In the genomic region with DNA sequence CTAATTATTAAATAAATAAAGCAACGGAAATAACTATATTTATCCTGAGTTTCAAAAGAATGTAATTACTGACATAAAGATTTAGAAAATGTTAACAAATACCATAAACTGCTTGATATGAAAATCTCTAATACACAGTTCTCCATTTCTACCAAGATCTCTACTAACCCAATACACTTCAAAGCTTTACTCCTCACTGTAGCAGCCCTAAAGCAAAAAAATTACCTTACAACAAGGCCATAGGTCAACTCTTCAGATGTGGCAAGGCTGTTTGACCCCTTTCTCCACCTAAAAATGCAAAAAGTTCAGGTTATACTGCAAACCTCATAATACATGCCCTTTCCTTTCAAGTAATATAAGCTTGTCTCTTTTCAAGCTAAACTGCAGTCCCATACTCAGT, we compare ENCODE assay signal across 33 cellular contexts.
DNase-seq lines count a peak whose midpoint lies in the region; ATAC-seq, FAIRE-seq and TF ChIP-seq lines count a peak whose summit lies in the region.
"Had no signal": no experiment of that assay in that cellular context is flagged by ENCODE, and none has a peak within 500 bp of the region (broad histone marks: within the 10 kb centered on the region; RNA-seq: fewer than 3 reads in every experiment).

No MANE protein-coding gene starts in this region.

- H3F3A ChIP-seq in OCI-LY1 (ENCODE audit: insufficient read depth, low read length) = no peaks in the 10 kb centered on the region

- H3K9me2 ChIP-seq in OCI-LY1 (ENCODE audit: low read depth, low read length) = no peaks in the 10 kb centered on the region

- H3K27ac Mint-ChIP-seq in stimulated activated naive CD8-positive, alpha-beta T cell treated with anti-CD3 and anti-CD28 coated beads, Interleukin-15, Interleukin-2, amounts not matched to agents 100 ng/mL and 50 ng/mL, for 24 hours = peak overlapping the region; percentile 95
- H3K27ac Mint-ChIP-seq: activated CD8-positive, alpha-beta memory T cell treated with anti-CD3 and anti-CD28 coated beads, Interleukin-2, amount 10 ng/mL, durations not matched to agents 7 days and 5 days; CD14-positive monocyte; dendritic cell treated with granulocyte-macrophage colony-stimulating factor and Interleukin-4, amounts not matched to agents 40 ng/mL and 50 ng/mL, for 4 days; endodermal cell; immature natural killer cell; type B pancreatic cell had no signal

- intact Hi-C loops in endothelial cell of umbilical vein (cut with micrococcal nuclease) = no loop called here

- H3K36me3 Mint-ChIP-seq in stimulated activated naive CD8-positive, alpha-beta T cell treated with anti-CD3 and anti-CD28 coated beads, Interleukin-15, Interleukin-2, amounts not matched to agents 100 ng/mL and 50 ng/mL, for 24 hours (ENCODE audit: low read depth) = peaks cover 10% of the 10 kb centered on the region
- H3K36me3 Mint-ChIP-seq: activated CD8-positive, alpha-beta memory T cell treated with anti-CD3 and anti-CD28 coated beads, Interleukin-2, amount 10 ng/mL, durations not matched to agents 7 days and 5 days; CD14-positive monocyte; immature natural killer cell; type B pancreatic cell had no signal

- FAIRE-seq in endothelial cell of umbilical vein (lab: Jason Lieb, UNC) = no peak
- FAIRE-seq: D721Med, TTC549 had no signal

- no peak for DNase-seq in stimulated activated naive CD8-positive, alpha-beta T cell treated with anti-CD3 and anti-CD28 coated beads, Interleukin-15, Interleukin-2, amounts not matched to agents 100 U/mL and 50 U/mL, for 24 hours
- DNase-seq in endothelial cell of umbilical vein (ENCODE audit: low read depth, low spot score) (no peak), NCI-H526 (lab: John Stamatoyannopoulos, UW) (no peak), caudate nucleus (lab: John Stamatoyannopoulos, UW) (no peak)
- DNase-seq: activated CD4-positive, alpha-beta T cell treated with anti-CD3 and anti-CD28 coated beads for 1 hour; activated CD8-positive, alpha-beta memory T cell treated with anti-CD3 and anti-CD28 coated beads, Interleukin-2, amount 10 ng/mL, durations not matched to agents 7 days and 5 days; activated naive CD4-positive, alpha-beta T cell treated with anti-CD3 and anti-CD28 coated beads, Interleukin-2, amount 50 U/mL, for 16 hours; endodermal cell; H7; hypothalamus; immature natural killer cell; KBM-7; mesendoderm; MG63; NCI-H2081 treated with DMSO at 0.1 percent for 48 hours; NCI-H226; RPMI8226; stimulated activated CD4-positive, alpha-beta T cell treated with anti-CD3 and anti-CD28 coated beads, Interleukin-1b, Interleukin-23, amount 100 ng/mL, for 48 hours; stimulated activated CD8-positive, alpha-beta memory T cell treated with anti-CD3 and anti-CD28 coated beads, Interleukin-4, amount 100 ng/mL, for 48 hours had no signal

- no peak for TF ChIP-seq POLR2A in endothelial cell of umbilical vein (IDR thresholded peaks at IDR 0.05; ENCODE audit: low read depth, low read length)

- H3K79me2 ChIP-seq in OCI-LY1 (ENCODE audit: insufficient read depth, low read length) (no peaks in the 10 kb centered on the region), endothelial cell of umbilical vein (ENCODE audit: control insufficient read depth, insufficient read depth, low read length) (no peaks in the 10 kb centered on the region)

- no peaks in the 10 kb centered on the region for H4K20me1 ChIP-seq in OCI-LY1 (ENCODE audit: insufficient read depth, low read length)
- no peaks in the 10 kb centered on the region for H4K20me1 ChIP-seq in endothelial cell of umbilical vein (replicated peaks; ENCODE audit: control insufficient read depth, extremely low read depth, insufficient read depth, low read length)

- H3K27me3 ChIP-seq in OCI-LY1 (ENCODE audit: insufficient read depth, low read length) (no peaks in the 10 kb centered on the region), endothelial cell of umbilical vein (ENCODE audit: control insufficient read depth in 2 of 2, insufficient read depth in 2 of 2, low read length in 2 of 2) (no peaks in the 10 kb centered on the region)
- H3K27me3 ChIP-seq: esophagus muscularis mucosa, gastroesophageal sphincter, MG63, right atrium auricular region, SJSA1 had no signal

- no peaks in the 10 kb centered on the region for H3K27me3 Mint-ChIP-seq in stimulated activated naive CD8-positive, alpha-beta T cell treated with anti-CD3 and anti-CD28 coated beads, Interleukin-15, Interleukin-2, amounts not matched to agents 100 ng/mL and 50 ng/mL, for 24 hours
- H3K27me3 Mint-ChIP-seq: central memory CD8-positive, alpha-beta T cell; dendritic cell treated with granulocyte-macrophage colony-stimulating factor and Interleukin-4, amounts not matched to agents 40 ng/mL and 50 ng/mL, for 4 days; type B pancreatic cell had no signal

- H2AFZ ChIP-seq in OCI-LY1 (ENCODE audit: low read length) = no peak overlapping the region
- H2AFZ ChIP-seq in endothelial cell of umbilical vein (ENCODE audit: low read depth, low read length) = peak overlapping the region; percentile 56

- H3K27ac ChIP-seq in OCI-LY1 (ENCODE audit: low read depth, low read length, poor library complexity, severe bottlenecking) (peak overlapping the region; percentile 34), endothelial cell of umbilical vein (ENCODE audit: insufficient read depth, low read depth, low read length) (no peak overlapping the region), caudate nucleus (ENCODE audit: low read depth, low read length) (no peak overlapping the region)
- H3K27ac ChIP-seq: right atrium auricular region, SJSA1 had no signal

- H3K9me3 Mint-ChIP-seq in stimulated activated naive CD8-positive, alpha-beta T cell treated with anti-CD3 and anti-CD28 coated beads, Interleukin-15, Interleukin-2, amounts not matched to agents 100 ng/mL and 50 ng/mL, for 24 hours = no peaks in the 10 kb centered on the region
- H3K9me3 Mint-ChIP-seq: central memory CD8-positive, alpha-beta T cell; dendritic cell treated with granulocyte-macrophage colony-stimulating factor and Interleukin-4, amounts not matched to agents 40 ng/mL and 50 ng/mL, for 4 days; endodermal cell; immature natural killer cell; type B pancreatic cell had no signal

- TF ChIP-seq CTCF in OCI-LY1 (IDR thresholded peaks at IDR 0.05; ENCODE audit: low read length) (no peak), endothelial cell of umbilical vein (IDR thresholded peaks at IDR 0.05; ENCODE audit: extremely low read depth in 1 of 2, insufficient read depth in 1 of 2, low read depth in 1 of 2, low read length in 2 of 2) (no peak)

- POLR2A ChIA-PET in endothelial cell of umbilical vein (lab: Charles Lee) = interaction anchor here (0.6 kb wide), 1 partner anchor 96 kb away, joined by 5 read pairs; no protein-coding TSS in a partner anchor

- H3K9ac ChIP-seq in OCI-LY1 (ENCODE audit: low read length) = no peak overlapping the region
- H3K9ac ChIP-seq in endothelial cell of umbilical vein (replicated peaks; ENCODE audit: extremely low read depth, insufficient read depth, low read length) = no peak overlapping the region

- 0 out of 2 replicates have a peak, but pooled peaks cover 2% of the 10 kb centered on the region for H3K9me3 ChIP-seq in OCI-LY1 (ENCODE audit: low read length)
- no peaks in the 10 kb centered on the region for H3K9me3 ChIP-seq in endothelial cell of umbilical vein (replicated peaks; ENCODE audit: control insufficient read depth, insufficient read depth, low read length)
- H3K9me3 ChIP-seq: SJSA1 had no signal

- H3K36me3 ChIP-seq in OCI-LY1 (ENCODE audit: insufficient read depth, low read length) (no peaks in the 10 kb centered on the region), endothelial cell of umbilical vein (ENCODE audit: control insufficient read depth in 2 of 2, extremely low read depth in 1 of 2, insufficient read depth in 2 of 2, low read length in 2 of 2) (no peaks in the 10 kb centered on the region)
- H3K36me3 ChIP-seq: esophagus muscularis mucosa, gastroesophageal sphincter, MG63, right atrium auricular region, SJSA1 had no signal

- no peak overlapping the region; the same call in 1 of the 2 replicates for H3K4me2 ChIP-seq in OCI-LY1 (ENCODE audit: low read length)
- no peak overlapping the region for H3K4me2 ChIP-seq in endothelial cell of umbilical vein (ENCODE audit: insufficient read depth, low read length)
- H3K4me2 ChIP-seq: smooth muscle cell had no signal

- H3K4me3 Mint-ChIP-seq in stimulated activated naive CD8-positive, alpha-beta T cell treated with anti-CD3 and anti-CD28 coated beads, Interleukin-15, Interleukin-2, amounts not matched to agents 100 ng/mL and 50 ng/mL, for 24 hours = peak overlapping the region; percentile 48
- H3K4me3 Mint-ChIP-seq: activated CD8-positive, alpha-beta memory T cell treated with anti-CD3 and anti-CD28 coated beads, Interleukin-2, amount 10 ng/mL, durations not matched to agents 7 days and 5 days; CD14-positive monocyte; central memory CD8-positive, alpha-beta T cell; dendritic cell treated with granulocyte-macrophage colony-stimulating factor and Interleukin-4, amounts not matched to agents 40 ng/mL and 50 ng/mL, for 4 days; endodermal cell; immature natural killer cell; type B pancreatic cell had no signal

- H3K9me1 ChIP-seq in endothelial cell of umbilical vein (replicated peaks; ENCODE audit: control insufficient read depth, extremely low read depth, insufficient read depth, low read length) = no peaks in the 10 kb centered on the region

- dilution Hi-C loops in endothelial cell of umbilical vein (cut with MboI; ENCODE audit: extremely low pct_ligation_motif_present, low sequenced_read_pairs) = no loop called here

- ATAC-seq in stimulated activated naive CD8-positive, alpha-beta T cell treated with anti-CD3 and anti-CD28 coated beads, Interleukin-15, Interleukin-2, amounts not matched to agents 100 U/mL and 50 U/mL, for 24 hours = no peak
- ATAC-seq in HG02759 (IDR thresholded peaks at IDR 0.05; ENCODE audit: unreplicated experiment) = no peak
- ATAC-seq: gastroesophageal sphincter had no signal

- H3K4me3 ChIP-seq in OCI-LY1 (ENCODE audit: low read depth, low read length, poor library complexity, severe bottlenecking) (no peak overlapping the region), endothelial cell of umbilical vein (replicated peaks in 1 of 3; ENCODE audit: insufficient read depth in 1 of 3, low read depth in 1 of 3, low read length in 3 of 3) (no peak overlapping the region)
- H3K4me3 ChIP-seq: esophagus muscularis mucosa, gastroesophageal sphincter, MG63, right atrium auricular region, SJSA1, smooth muscle cell had no signal

- H3K4me1 Mint-ChIP-seq in stimulated activated naive CD8-positive, alpha-beta T cell treated with anti-CD3 and anti-CD28 coated beads, Interleukin-15, Interleukin-2, amounts not matched to agents 100 ng/mL and 50 ng/mL, for 24 hours (ENCODE audit: low read depth) = peaks cover 43% of the 10 kb centered on the region
- H3K4me1 Mint-ChIP-seq: CD14-positive monocyte, endodermal cell had no signal

- CTCF ChIA-PET in endothelial cell of umbilical vein (lab: Charles Lee) = interaction anchor here (1.1 to 1.5 kb wide), 2 partner anchors 14 to 81 kb away, joined by 4 read pairs; no protein-coding TSS in a partner anchor

- BruUV-seq in endothelial cell of umbilical vein (replicated peaks; lab: Mats Ljungman, UMichigan) = no TSS peak

- peaks cover 16% of the 10 kb centered on the region for H3K4me1 ChIP-seq in OCI-LY1 (ENCODE audit: insufficient read depth, low read length, severe bottlenecking)
- H3K4me1 ChIP-seq in endothelial cell of umbilical vein (ENCODE audit: control insufficient read depth, extremely low read depth, insufficient read depth, low read length) = peaks cover 4% of the 10 kb centered on the region
- H3K4me1 ChIP-seq: right atrium auricular region had no signal
